ENCODE assay signal across 26 cellular contexts in genomic region chr2:177633111-177633510, GRCh38.
DNase-seq lines count a peak whose midpoint lies in the region; ATAC-seq and TF ChIP-seq lines count a peak whose summit lies in the region.
"Had no signal": no experiment of that assay in that cellular context is flagged by ENCODE, and none has a peak within 500 bp of the region (broad histone marks: within the 10 kb centered on the region; RNA-seq: fewer than 3 reads in every experiment).

No MANE protein-coding gene starts in this region.

- TF ChIP-seq CTCF in left ventricle myocardium inferior (IDR thresholded peaks at IDR 0.05; ENCODE audit: borderline replicate concordance) (no peak), heart right ventricle (IDR thresholded peaks at IDR 0.05) (no peak), stomach (IDR thresholded peaks at IDR 0.05) (no peak), spleen (IDR thresholded peaks at IDR 0.05 in 8 of 11, conservative IDR thresholded peaks at IDR 0.05 in 3 of 11) (no peak)

- H3K36me3 ChIP-seq in left ventricle myocardium inferior = no peaks in the 10 kb centered on the region
- H3K36me3 ChIP-seq in heart right ventricle = no peaks in the 10 kb centered on the region
- no peaks in the 10 kb centered on the region for H3K36me3 ChIP-seq in SJCRH30
- no peaks in the 10 kb centered on the region for H3K36me3 ChIP-seq in stomach
- no peaks in the 10 kb centered on the region for H3K36me3 ChIP-seq in spleen
- H3K36me3 ChIP-seq: brain microvascular endothelial cell, transverse colon had no signal

- WGBS in heart right ventricle, 2 donors = 55 to 61% methylated on average over 3 of the region's 3 CpGs
- WGBS in stomach, 5 donors = 48 to 58% (median 52%) methylated on average over 3 of the region's 3 CpGs
- WGBS in spleen, 5 donors = 54 to 85% (median 59%) methylated on average over 3 of the region's 3 CpGs

- no peak for TF ChIP-seq EP300 in stomach (IDR thresholded peaks at IDR 0.05)

- H3K27ac ChIP-seq in left ventricle myocardium inferior (replicated peaks) (peak overlapping the region; percentile 36), heart right ventricle (peak overlapping the region in 5 of 10 donors; percentile 53 to 70 (median 55)), SJCRH30 (no peak overlapping the region), stomach (no peak overlapping the region), spleen (no peak overlapping the region)
- H3K27ac ChIP-seq: brain microvascular endothelial cell, coronary artery, transverse colon had no signal

- DNase-seq in left ventricle myocardium inferior (no peak), heart right ventricle (no peak), NCI-H2029 treated with DMSO at 0.1 percent for 48 hours (lab: John Stamatoyannopoulos, UW) (peak; percentile 76), SJCRH30 (peak; percentile 7 to 54), stomach (no peak), spleen (no peak)
- DNase-seq in stimulated activated CD4-positive, alpha-beta T cell treated with anti-CD3 and anti-CD28 coated beads, Interleukin-4, amount 100 ng/mL, for 1 hour = no peak
- DNase-seq: activated CD4-positive, alpha-beta T cell treated with anti-CD3 and anti-CD28 coated beads for 48 hours; activated naive CD8-positive, alpha-beta T cell treated with anti-CD3 and anti-CD28 coated beads, Interleukin-2, amount 50 U/mL, for 24 hours; brain microvascular endothelial cell; CD4-positive, alpha-beta T cell; DMS79; glutamatergic neuron; H7; Kasumi-1; midbrain; NCI-H1105; NCI-H510A treated with DMSO at 0.1 percent for 48 hours; nephron progenitor cell; OCI-M1; SHP77; transverse colon had no signal

- H3K9me3 ChIP-seq in left ventricle myocardium inferior (replicated peaks) = no peaks in the 10 kb centered on the region
- H3K9me3 ChIP-seq in heart right ventricle = no peaks in the 10 kb centered on the region
- no peaks in the 10 kb centered on the region for H3K9me3 ChIP-seq in SJCRH30 (replicated peaks)
- no peaks in the 10 kb centered on the region for H3K9me3 ChIP-seq in stomach
- H3K9me3 ChIP-seq in spleen = no peaks in the 10 kb centered on the region
- H3K9me3 ChIP-seq: transverse colon had no signal

- no peak overlapping the region for H3K4me3 Mint-ChIP-seq in stimulated activated memory B cell treated with anti-CD40 and anti-IgM and Interleukin-4, amounts not matched to agents 10 μg/mL and 1 μg/mL and 100 μg/mL, for 72 hours
- H3K4me3 Mint-ChIP-seq: activated naive CD8-positive, alpha-beta T cell treated with anti-CD3 and anti-CD28 coated beads, Interleukin-2, amount 50 U/mL, for 24 hours; CD4-positive, alpha-beta T cell; nephron progenitor cell; stimulated activated naive CD8-positive, alpha-beta T cell treated with anti-CD3 and anti-CD28 coated beads, Interleukin-15, Interleukin-2, amounts not matched to agents 100 ng/mL and 50 ng/mL, for 24 hours had no signal

- H3K27me3 ChIP-seq in left ventricle myocardium inferior (ENCODE audit: low read depth) (no peaks in the 10 kb centered on the region), heart right ventricle (no peaks in the 10 kb centered on the region), SJCRH30 (no peaks in the 10 kb centered on the region), stomach (peaks cover 0 to 4% (median 0%) of the 10 kb centered on the region in 3 donors), spleen (replicated peaks in 1 of 7) (peaks cover 0 to 3% (median 0%) of the 10 kb centered on the region in 7 donors)
- H3K27me3 ChIP-seq: brain microvascular endothelial cell, transverse colon had no signal

- no peaks in the 10 kb centered on the region for H3K27me3 Mint-ChIP-seq in stimulated activated memory B cell treated with anti-CD40 and anti-IgM and Interleukin-4, amounts not matched to agents 10 μg/mL and 1 μg/mL and 100 μg/mL, for 72 hours

- peaks cover 52% of the 10 kb centered on the region for H3K4me1 Mint-ChIP-seq in stimulated activated memory B cell treated with anti-CD40 and anti-IgM and Interleukin-4, amounts not matched to agents 10 μg/mL and 1 μg/mL and 100 μg/mL, for 72 hours
- H3K4me1 Mint-ChIP-seq: activated naive CD8-positive, alpha-beta T cell treated with anti-CD3 and anti-CD28 coated beads, Interleukin-2, amount 50 U/mL, for 24 hours had no signal

- H3K27ac Mint-ChIP-seq in stimulated activated memory B cell treated with anti-CD40 and anti-IgM and Interleukin-4, amounts not matched to agents 10 μg/mL and 1 μg/mL and 100 μg/mL, for 72 hours = peak overlapping the region; percentile 98
- H3K27ac Mint-ChIP-seq: activated naive CD8-positive, alpha-beta T cell treated with anti-CD3 and anti-CD28 coated beads, Interleukin-2, amount 50 U/mL, for 24 hours; activated T-helper 2 cell treated with anti-CD3 and anti-CD28 coated beads, Interferon-gamma antibody, Interleukin-2, Interleukin-4, amounts not matched to agents 10 μg/mL and 5 μg/mL and 100 μg/mL, durations not matched to agents 14 hours and 24 hours and 36 hours; CD4-positive, alpha-beta T cell; nephron progenitor cell; stimulated activated naive CD8-positive, alpha-beta T cell treated with anti-CD3 and anti-CD28 coated beads, Interleukin-15, Interleukin-2, amounts not matched to agents 100 ng/mL and 50 ng/mL, for 24 hours had no signal

- H3K4me3 ChIP-seq in left ventricle myocardium inferior = no peak overlapping the region
- H3K4me3 ChIP-seq in heart right ventricle = no peak overlapping the region
- H3K4me3 ChIP-seq in SJCRH30 = no peak overlapping the region
- H3K4me3 ChIP-seq in stomach = no peak overlapping the region
- no peak overlapping the region for H3K4me3 ChIP-seq in spleen

- intact Hi-C loops in left ventricle myocardium inferior (cut with micrococcal nuclease) = no loop called here
- intact Hi-C loops in heart right ventricle (cut with DNase I) = loop anchor here in 1 of 10 donors (10.0 kb wide), 1 partner anchor 82 kb away; no protein-coding TSS in a partner anchor
- intact Hi-C loops in stomach (cut with DNase I; ENCODE audit: low total_unique reads) = no loop called here
- intact Hi-C loops in spleen (cut with DNase I; ENCODE audit: low total_unique reads) = no loop called here

- no peaks in the 10 kb centered on the region for H3K9me3 Mint-ChIP-seq in stimulated activated memory B cell treated with anti-CD40 and anti-IgM and Interleukin-4, amounts not matched to agents 10 μg/mL and 1 μg/mL and 100 μg/mL, for 72 hours
- H3K9me3 Mint-ChIP-seq: activated naive CD8-positive, alpha-beta T cell treated with anti-CD3 and anti-CD28 coated beads, Interleukin-2, amount 50 U/mL, for 24 hours; activated T-helper 2 cell treated with anti-CD3 and anti-CD28 coated beads, Interferon-gamma antibody, Interleukin-2, Interleukin-4, amounts not matched to agents 10 μg/mL and 5 μg/mL and 100 μg/mL, durations not matched to agents 14 hours and 24 hours and 36 hours; CD4-positive, alpha-beta T cell; nephron progenitor cell; stimulated activated naive CD8-positive, alpha-beta T cell treated with anti-CD3 and anti-CD28 coated beads, Interleukin-15, Interleukin-2, amounts not matched to agents 100 ng/mL and 50 ng/mL, for 24 hours had no signal

- TF ChIP-seq POLR2A in stomach (IDR thresholded peaks at IDR 0.05) = no peak
- no peak for TF ChIP-seq POLR2A in spleen (IDR thresholded peaks at IDR 0.05)

- no peak for ATAC-seq in heart right ventricle
- ATAC-seq in stimulated activated memory B cell treated with anti-CD40 and anti-IgM and Interleukin-4, amounts not matched to agents 10 μg/mL and 1 μg/mL and 100 μg/mL, for 72 hours = no peak
- ATAC-seq: activated naive CD8-positive, alpha-beta T cell treated with anti-CD3 and anti-CD28 coated beads, Interleukin-2, amount 50 U/mL, for 24 hours had no signal

- H3K4me1 ChIP-seq in left ventricle myocardium inferior (peaks cover 12% of the 10 kb centered on the region), heart right ventricle (peaks cover 0 to 19% (median 9%) of the 10 kb centered on the region in 9 donors), SJCRH30 (peaks cover 12% of the 10 kb centered on the region), stomach (no peaks in the 10 kb centered on the region), spleen (peaks cover 0 to 4% (median 0%) of the 10 kb centered on the region in 6 donors)

- H3K36me3 Mint-ChIP-seq in stimulated activated memory B cell treated with anti-CD40 and anti-IgM and Interleukin-4, amounts not matched to agents 10 μg/mL and 1 μg/mL and 100 μg/mL, for 72 hours = no peaks in the 10 kb centered on the region

Comparison
In these comparisons a context has a peak if more than half of its experiments do, and no peak if none do; other contexts are left out.
1. DNase-seq: peak in NCI-H2029 treated with DMSO at 0.1 percent for 48 hours (single experiment) and SJCRH30 (2 of 2); none in left ventricle myocardium inferior (single experiment), heart right ventricle (0 of 2), stimulated activated CD4-positive, alpha-beta T cell treated with anti-CD3 and anti-CD28 coated beads, Interleukin-4, amount 100 ng/mL, for 1 hour (single experiment), stomach (single experiment) and spleen (single experiment).